In the genomic region with DNA sequence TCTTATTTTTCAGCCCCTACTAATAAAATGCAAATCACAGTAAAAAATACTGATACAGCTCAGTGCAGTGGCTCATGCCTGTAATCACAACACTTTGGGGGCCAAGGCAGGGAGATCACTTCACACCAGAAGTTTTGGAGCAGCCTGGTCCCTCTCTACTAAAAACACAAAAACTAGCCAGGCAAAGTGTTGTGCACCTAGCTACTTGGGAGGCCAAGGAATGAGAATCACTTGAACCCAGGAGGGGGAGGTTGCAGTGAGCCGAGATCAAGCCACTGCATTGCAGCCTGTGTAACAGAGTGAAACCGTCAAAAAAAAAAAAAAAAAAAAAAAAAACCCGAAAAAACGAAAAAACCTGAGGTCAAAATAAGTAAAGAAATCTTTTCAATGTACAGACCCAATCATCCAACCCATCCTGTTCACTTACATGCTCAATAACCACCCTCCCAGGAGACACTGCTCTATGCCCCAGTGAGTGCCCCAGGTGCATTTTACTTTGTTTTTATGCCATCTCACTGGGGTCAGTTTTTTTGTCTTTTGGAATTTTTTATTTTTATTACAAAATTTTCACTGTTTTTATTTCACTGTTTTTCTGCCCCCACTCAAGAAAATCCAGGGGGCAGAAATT, we compare ENCODE assay signal across 24 cellular contexts.
DNase-seq lines count a peak whose midpoint lies in the region; FAIRE-seq and TF ChIP-seq lines count a peak whose summit lies in the region.
"Had no signal": no experiment of that assay in that cellular context is flagged by ENCODE, and none has a peak within 500 bp of the region (broad histone marks: within the 10 kb centered on the region; RNA-seq: fewer than 3 reads in every experiment).

No MANE protein-coding gene starts in this region.

- H3K27ac Mint-ChIP-seq in CD8-positive, alpha-beta memory T cell = no peak overlapping the region
- H3K27ac Mint-ChIP-seq: CD4-positive, CD25-positive, alpha-beta regulatory T cell; HFFc6 had no signal

- peaks cover 50% of the 10 kb centered on the region for H3K4me1 ChIP-seq in DOHH2 (ENCODE audit: control insufficient read depth, low read length)
- no peaks in the 10 kb centered on the region for H3K4me1 ChIP-seq in CD8-positive, alpha-beta memory T cell (ENCODE audit: insufficient read depth, low read length)
- H3K4me1 ChIP-seq: A549, HAP-1, Peyer's patch had no signal

- POLR2A ChIA-PET in CD8-positive, alpha-beta memory T cell (lab: Charles Lee) = interaction anchor here (0.8 kb wide), 1 partner anchor 667 kb away, joined by 4 read pairs; no protein-coding TSS in a partner anchor

- no peaks in the 10 kb centered on the region for H3K36me3 Mint-ChIP-seq in CD8-positive, alpha-beta memory T cell
- H3K36me3 Mint-ChIP-seq: CD4-positive, CD25-positive, alpha-beta regulatory T cell had no signal

- no peaks in the 10 kb centered on the region for H3K36me3 ChIP-seq in DOHH2 (ENCODE audit: control insufficient read depth, low read length)
- no peaks in the 10 kb centered on the region for H3K36me3 ChIP-seq in CD8-positive, alpha-beta memory T cell (ENCODE audit: insufficient read depth, low read length)
- H3K36me3 ChIP-seq: HAP-1, Peyer's patch had no signal

- peak overlapping the region; percentile 61 for H3K4me2 ChIP-seq in DOHH2 (ENCODE audit: low read length)
- H3K4me2 ChIP-seq: A549 had no signal

- H3K4me3 Mint-ChIP-seq in CD8-positive, alpha-beta memory T cell = no peak overlapping the region
- H3K4me3 Mint-ChIP-seq: CD4-positive, CD25-positive, alpha-beta regulatory T cell; HFFc6 had no signal

- no peaks in the 10 kb centered on the region for H4K20me1 ChIP-seq in DOHH2 (ENCODE audit: control insufficient read depth, insufficient read depth, low read depth, low read length)

- peaks cover 14% of the 10 kb centered on the region for H3F3A ChIP-seq in DOHH2 (ENCODE audit: control insufficient read depth, insufficient read depth)

- H3K27me3 ChIP-seq in DOHH2 (ENCODE audit: control insufficient read depth, low read length) = no peaks in the 10 kb centered on the region
- H3K27me3 ChIP-seq in CD8-positive, alpha-beta memory T cell (ENCODE audit: insufficient read depth, low read length, poor library complexity, severe bottlenecking) = no peaks in the 10 kb centered on the region
- H3K27me3 ChIP-seq: Peyer's patch had no signal

- peaks cover 0 to 13% (median 4%) of the 10 kb centered on the region in 3 donors for H3K4me1 Mint-ChIP-seq in CD8-positive, alpha-beta memory T cell

- no peaks in the 10 kb centered on the region for H3K9me2 ChIP-seq in DOHH2 (replicated peaks; ENCODE audit: control insufficient read depth, low read length)

- DNase-seq in NAMALWA (ENCODE audit: low spot score) (peak; percentile 77), germinal center (ENCODE audit: low spot score) (peak; percentile 31), NCI-H2081 treated with DMSO at 0.1 percent for 48 hours (lab: John Stamatoyannopoulos, UW) (no peak), HTR-8/SVneo (ENCODE audit: insufficient read length, low spot score) (no peak)
- DNase-seq in stimulated activated naive CD4-positive, alpha-beta T cell (lab: John Stamatoyannopoulos, UW) = no peak
- no peak for DNase-seq in CD8-positive, alpha-beta memory T cell
- DNase-seq: AML-193; CD4-positive, CD25-positive, alpha-beta regulatory T cell; COR-L47; DMS53; HFFc6; KG1; NCI-H1417 treated with DMSO at 0.1 percent for 48 hours; NCI-H1694 treated with DMSO at 0.1 percent for 48 hours; NCI-H2081; NCI-H2171; NCI-H226; NCI-H510A; OCI-M1; Peyer's patch had no signal

- H3K79me2 ChIP-seq in DOHH2 (ENCODE audit: control insufficient read depth, low read length) = no peaks in the 10 kb centered on the region

- CTCF ChIA-PET in CD8-positive, alpha-beta memory T cell (lab: Charles Lee) = interaction anchor here (1.5 kb wide), 1 partner anchor 276 kb away, joined by 9 read pairs; no protein-coding TSS in a partner anchor

- no peaks in the 10 kb centered on the region for H3K9me3 Mint-ChIP-seq in CD8-positive, alpha-beta memory T cell

- peak overlapping the region; percentile 20; the same call in 1 of the 2 replicates for H3K4me3 ChIP-seq in DOHH2 (ENCODE audit: low read length)
- no peak overlapping the region for H3K4me3 ChIP-seq in CD8-positive, alpha-beta memory T cell (ENCODE audit: low read length)
- H3K4me3 ChIP-seq: A549, HAP-1, Peyer's patch had no signal

- TF ChIP-seq CTCF in DOHH2 (IDR thresholded peaks at IDR 0.05; ENCODE audit: low read depth, low read length, poor library complexity, severe bottlenecking) = no peak

- no peak for FAIRE-seq in HTR-8/SVneo (lab: Jason Lieb, UNC)
- FAIRE-seq: A549, G401.6 had no signal

- H3K27ac ChIP-seq in DOHH2 (ENCODE audit: low read depth, low read length) = peak overlapping the region; percentile 74
- H3K27ac ChIP-seq in CD8-positive, alpha-beta memory T cell (ENCODE audit: low read depth, low read length) = no peak overlapping the region
- H3K27ac ChIP-seq: A549, Peyer's patch had no signal

- H3K9me3 ChIP-seq in DOHH2 (ENCODE audit: control insufficient read depth, insufficient read depth, low read length) = no peaks in the 10 kb centered on the region; the same call in 1 of the 2 replicates
- no peaks in the 10 kb centered on the region for H3K9me3 ChIP-seq in CD8-positive, alpha-beta memory T cell (ENCODE audit: low read length)
- H3K9me3 ChIP-seq: A549, HAP-1, Peyer's patch had no signal

- H3K27me3 Mint-ChIP-seq in CD8-positive, alpha-beta memory T cell = peaks cover 0 to 6% of the 10 kb centered on the region in 2 donors
- H3K27me3 Mint-ChIP-seq: CD4-positive, CD25-positive, alpha-beta regulatory T cell had no signal

Comparison
In these comparisons a context has a peak if more than half of its experiments do, and no peak if none do; other contexts are left out.
1. DNase-seq: peak in NAMALWA (single experiment) and germinal center (single experiment); none in stimulated activated naive CD4-positive, alpha-beta T cell (0 of 6), NCI-H2081 treated with DMSO at 0.1 percent for 48 hours (single experiment), CD8-positive, alpha-beta memory T cell (0 of 5) and HTR-8/SVneo (single experiment).